1 cellular context compared by ENCODE assay signal in genomic region chr17:2053380-2054261, GRCh38.
TF ChIP-seq lines count a peak whose summit lies in the region.

No MANE protein-coding gene starts in this region.

TF ChIP-seq in H1, 55 proteins besides CTCF, POLR2A, EP300 and RAD21 (continued from another document):
- TF ChIP-seq SUZ12 (IDR thresholded peaks at IDR 0.05; ENCODE audit: low read length): peak; percentile 65; the same call in 1 of the 2 replicates
- peak; percentile 45; the same call in 1 of the 2 replicates for TF ChIP-seq JUND (IDR thresholded peaks at IDR 0.05; ENCODE audit: low read length)
- TF ChIP-seq CTBP2 (IDR thresholded peaks at IDR 0.05; ENCODE audit: borderline replicate concordance, insufficient read depth, insufficient read length, low read length): peak; percentile 68
- TF ChIP-seq HDAC2 (IDR thresholded peaks at IDR 0.05; ENCODE audit: borderline replicate concordance in 1 of 2, low read depth in 2 of 2, low read length in 2 of 2): no peak
- TF ChIP-seq ASH2L (IDR thresholded peaks at IDR 0.05; ENCODE audit: low read length): peak; percentile 41
- peak; percentile 34 for TF ChIP-seq KDM4A (IDR thresholded peaks at IDR 0.05; ENCODE audit: low read depth, low read length, severe bottlenecking)
- TF ChIP-seq CREB1 (IDR thresholded peaks at IDR 0.05): no peak
